In genomic region chr11:27464155-27464759, GRCh38 we compare ENCODE assay signal across 11 cellular contexts. TPM values are rescaled to one million over a fixed set of nuclear protein-coding genes. Genes with fewer than 3 reads are reported as not detected.
DNase-seq lines count a peak whose midpoint lies in the region; FAIRE-seq and TF ChIP-seq lines count a peak whose summit lies in the region.
"Had no signal": no experiment of that assay in that cellular context is flagged by ENCODE, and none has a peak within 500 bp of the region (broad histone marks: within the 10 kb centered on the region; RNA-seq: fewer than 3 reads in every experiment).

No MANE protein-coding gene starts in this region.

- H3K9ac ChIP-seq in HUES64 (ENCODE audit: low read depth, low read length), result no peak overlapping the region
- H3K9ac ChIP-seq in astrocyte (ENCODE audit: low read length), result peak overlapping the region; percentile 15

- no peaks in the 10 kb centered on the region for H3K27me3 Mint-ChIP-seq in astrocyte (ENCODE audit: low read depth, unreplicated experiment)

- TF ChIP-seq POLR2A in stomach (IDR thresholded peaks at IDR 0.05), result no peak

- H3K27ac Mint-ChIP-seq in astrocyte (ENCODE audit: unreplicated experiment), result peak overlapping the region; percentile 58
- H3K27ac Mint-ChIP-seq: activated T-helper 17 cell treated with anti-CD3 and anti-CD28 coated beads, Interleukin-2, amount 50 U/mL, for 72 hours had no signal

- H3K4me2 ChIP-seq in astrocyte (ENCODE audit: low read length), result peak overlapping the region; percentile 71

- H3K4me3 ChIP-seq in HUES64 (ENCODE audit: low read length), result no peak overlapping the region
- no peak overlapping the region for H3K4me3 ChIP-seq in astrocyte (ENCODE audit: insufficient read depth, low read depth, low read length)
- H3K4me3 ChIP-seq in stomach, result no peak overlapping the region

- TF ChIP-seq EP300 in stomach (IDR thresholded peaks at IDR 0.05), result no peak

- H3K36me3 ChIP-seq in HUES64 (ENCODE audit: insufficient read depth, low read length), result 0 out of 2 replicates have a peak, but pooled peaks cover 3% of the 10 kb centered on the region
- no peaks in the 10 kb centered on the region for H3K36me3 ChIP-seq in astrocyte (ENCODE audit: insufficient read depth, low read length)
- no peaks in the 10 kb centered on the region for H3K36me3 ChIP-seq in stomach

- intact Hi-C loops in stomach (cut with DNase I; ENCODE audit: low total_unique reads), result no loop called here

- DNase-seq in astrocyte (ENCODE audit: low read depth) (peak; percentile 86), iris pigment epithelial cell (ENCODE audit: low read depth) (peak; percentile 72), stomach (no peak), AG08395 (ENCODE audit: low spot score) (no peak), HUDEP-2 (lab: John Stamatoyannopoulos, UW; ENCODE audit: unreplicated experiment in 76 of 76) (no peak), NCI-H1694 treated with DMSO at 0.1 percent for 48 hours (lab: John Stamatoyannopoulos, UW) (no peak)
- no peak for DNase-seq in stimulated activated CD4-positive, alpha-beta T cell treated with anti-CD3 and anti-CD28 coated beads, Interleukin-2, amount 100 ng/mL, for 24 hours
- DNase-seq: erythroblast, NCI-H187 had no signal

- no peaks in the 10 kb centered on the region for H3K9me3 Mint-ChIP-seq in astrocyte (ENCODE audit: unreplicated experiment)
- H3K9me3 Mint-ChIP-seq: activated T-helper 17 cell treated with anti-CD3 and anti-CD28 coated beads, Interleukin-2, amount 50 U/mL, for 72 hours had no signal

- no peaks in the 10 kb centered on the region for H3K27me3 ChIP-seq in HUES64 (ENCODE audit: insufficient read depth, low read length)
- no peaks in the 10 kb centered on the region for H3K27me3 ChIP-seq in astrocyte (ENCODE audit: insufficient read depth, low read length)
- H3K27me3 ChIP-seq in stomach, result no peaks in the 10 kb centered on the region

- peaks cover 93% of the 10 kb centered on the region for H3K79me2 ChIP-seq in astrocyte (ENCODE audit: insufficient read depth, low read length)

- TF ChIP-seq CTCF in astrocyte (IDR thresholded peaks at IDR 0.05; ENCODE audit: insufficient read depth, low read depth, low read length) (no peak), stomach (IDR thresholded peaks at IDR 0.05) (no peak)

- H3K4me1 Mint-ChIP-seq in astrocyte (ENCODE audit: low read depth, unreplicated experiment), result peaks cover 56% of the 10 kb centered on the region
- H3K4me1 Mint-ChIP-seq: activated T-helper 17 cell treated with anti-CD3 and anti-CD28 coated beads, Interleukin-2, amount 50 U/mL, for 72 hours had no signal

- no peak overlapping the region for H3K4me3 Mint-ChIP-seq in astrocyte (ENCODE audit: unreplicated experiment)
- H3K4me3 Mint-ChIP-seq: activated T-helper 17 cell treated with anti-CD3 and anti-CD28 coated beads, Interleukin-2, amount 50 U/mL, for 72 hours had no signal

- H3K4me1 ChIP-seq in HUES64 (ENCODE audit: insufficient read depth, low read length) (peaks cover 72% of the 10 kb centered on the region), astrocyte (ENCODE audit: insufficient read depth, low read length) (peaks cover 35% of the 10 kb centered on the region), stomach (peaks cover 17 to 90% (median 42%) of the 10 kb centered on the region in 4 donors)

- H3K9me3 ChIP-seq in HUES64 (ENCODE audit: insufficient read depth, low read depth, low read length) (no peaks in the 10 kb centered on the region), astrocyte (ENCODE audit: insufficient read depth, low read depth, low read length) (no peaks in the 10 kb centered on the region), stomach (no peaks in the 10 kb centered on the region)

- peaks cover 24% of the 10 kb centered on the region for H4K20me1 ChIP-seq in astrocyte (ENCODE audit: insufficient read depth, low read length)

- WGBS in HUES64, result 77% methylated on average over 3 of the region's 3 CpGs
- 39 to 48% (median 44%) methylated on average over 3 of the region's 3 CpGs for WGBS in stomach, 5 donors

- peaks cover 3% of the 10 kb centered on the region for H3K36me3 Mint-ChIP-seq in astrocyte (ENCODE audit: low read depth, unreplicated experiment)

- peak overlapping the region; percentile 47 for H3K27ac ChIP-seq in HUES64 (ENCODE audit: low read depth, low read length)
- H3K27ac ChIP-seq in astrocyte (ENCODE audit: low read depth, low read length), result peak overlapping the region; percentile 29
- peak overlapping the region; percentile 5 to 87 (median 49) for H3K27ac ChIP-seq in stomach

- peak; percentile 17 for FAIRE-seq in astrocyte (lab: Jason Lieb, UNC)

- no peak overlapping the region for H2AFZ ChIP-seq in astrocyte (ENCODE audit: low read depth, low read length)

RNA-seq across cellular contexts. Expression of gene LGR4, which starts 8.3 kb away (rescaled TPM):
- 42.3 TPM for polyA plus RNA-seq in HUES64 (2013, experiment 1 of 2)
- polyA plus RNA-seq in HUES64 (2013, experiment 2 of 2), result 45.0 TPM
- total RNA-seq in astrocyte (50.0 and 54.6 TPM in 2 replicates), stomach (100 to 1,000 TPM in 1 of 5 donors, 10 to 100 TPM in 4; 29.2 to 236 (median 57.9) TPM)
- polyA plus RNA-seq in stomach, result 1 to 10 TPM; 5.6 to 7.6 (median 6.6) TPM

RNA-seq across cellular contexts. Expression of gene LIN7C, which starts 42.3 kb away (rescaled TPM):
- polyA plus RNA-seq in HUES64 (2013, experiment 1 of 2), result 17.2 TPM
- polyA plus RNA-seq in HUES64 (2013, experiment 2 of 2), result 19.0 TPM
- total RNA-seq in astrocyte, result 34.7 and 38.7 TPM in 2 replicates
- 100 to 1,000 TPM in 1 of 5 donors, 10 to 100 TPM in 4; 12.7 to 106 (median 29.9) TPM for total RNA-seq in stomach
- 1 to 10 TPM; 7.2 to 9.0 (median 7.8) TPM for polyA plus RNA-seq in stomach

Comparison
In these comparisons a context has a peak if more than half of its experiments do, and no peak if none do; other contexts are left out.
1. DNase-seq: peak in astrocyte (single experiment) and iris pigment epithelial cell (single experiment); none in stomach (single experiment), AG08395 (single experiment), HUDEP-2 (0 of 76), NCI-H1694 treated with DMSO at 0.1 percent for 48 hours (single experiment) and stimulated activated CD4-positive, alpha-beta T cell treated with anti-CD3 and anti-CD28 coated beads, Interleukin-2, amount 100 ng/mL, for 24 hours (0 of 2).
2. Peak in every context shown above with its lines, with median percentiles within 50 percentile points of each other: H3K27ac ChIP-seq.